1 cellular context compared by ENCODE assay signal in genomic region chr4:77787969-77788368, GRCh38.
TF ChIP-seq lines count a peak whose summit lies in the region.

No MANE protein-coding gene starts in this region.

TF ChIP-seq in GM12878, 131 proteins besides CTCF, POLR2A, EP300 and RAD21 (continued from another document):
- TF ChIP-seq SMAD1 (IDR thresholded peaks at IDR 0.05; ENCODE audit: low read depth, partially characterized antibody) (no peak), IRF4 (IDR thresholded peaks at IDR 0.05; ENCODE audit: low read depth, low read length) (no peak), E2F8 (IDR thresholded peaks at IDR 0.05; ENCODE audit: low read depth, partially characterized antibody) (no peak), MYC (IDR thresholded peaks at IDR 0.05; ENCODE audit: insufficient read depth, insufficient read length, insufficient replicate concordance, low read length, severe bottlenecking) (no peak), MYB (IDR thresholded peaks at IDR 0.05; ENCODE audit: borderline replicate concordance, low read depth, low read length) (no peak), ZNF592 (IDR thresholded peaks at IDR 0.05) (no peak), RCOR1 (conservative IDR thresholded peaks at IDR 0.05; ENCODE audit: low read depth, low read length) (no peak), SUPT20H (IDR thresholded peaks at IDR 0.05; ENCODE audit: borderline replicate concordance, control insufficient read depth, low read depth, low read length) (no peak), POLR2AphosphoS2 (IDR thresholded peaks at IDR 0.05; ENCODE audit: low read depth, low read length) (no peak)
